In genomic region chr10:103396789-103397087, GRCh38 we compare ENCODE assay signal across 8 cellular contexts. TPM values are rescaled to one million over a fixed set of nuclear protein-coding genes. Genes with fewer than 3 reads are reported as not detected.
DNase-seq lines count a peak whose midpoint lies in the region; ATAC-seq and TF ChIP-seq lines count a peak whose summit lies in the region.

No MANE protein-coding gene starts in this region.

- DNase-seq in BJ (ENCODE audit: low read depth) (no peak), coronary artery (ENCODE audit: low spot score) (no peak), natural killer cell (no peak), NCI-H510A (lab: John Stamatoyannopoulos, UW) (no peak), G401 (ENCODE audit: low spot score) (no peak), HEK293T (ENCODE audit: extremely low spot score) (no peak)

- POLR2A ChIA-PET in BJ (lab: Charles Lee), result no interaction called here
- POLR2A ChIA-PET in HEK293T (lab: Yijun Ruan, JAX), result interaction anchor here (0.6 to 1.7 kb wide), 6 partner anchors 9 to 46 kb away, joined by 3 to 6 read pairs (median 4); partner anchors contain the start of genes PCGF6 and TAF5

- H3K9me3 Mint-ChIP-seq in IgD-negative memory B cell, result no peaks in the 10 kb centered on the region
- no peaks in the 10 kb centered on the region for H3K9me3 Mint-ChIP-seq in natural killer cell

- TF ChIP-seq CTCF in BJ (IDR thresholded peaks at IDR 0.05; ENCODE audit: insufficient read depth, low read depth, low read length) (no peak), coronary artery (IDR thresholded peaks at IDR 0.05) (no peak), natural killer cell (IDR thresholded peaks at IDR 0.05) (no peak)

- no peaks in the 10 kb centered on the region for H3K27me3 ChIP-seq in BJ (ENCODE audit: control insufficient read depth, insufficient read depth, low read length)

- H3K27me3 Mint-ChIP-seq in IgD-negative memory B cell, result no peaks in the 10 kb centered on the region
- H3K27me3 Mint-ChIP-seq in natural killer cell (ENCODE audit: low read depth in 2 of 2), result no peaks in the 10 kb centered on the region

- peaks cover 5% of the 10 kb centered on the region for H3K36me3 ChIP-seq in BJ (ENCODE audit: control insufficient read depth, insufficient read depth, low read length)

- peak overlapping the region in 1 of 2 donors; percentile 82 for H3K27ac ChIP-seq in coronary artery

- H3K27ac Mint-ChIP-seq in IgD-negative memory B cell (peak overlapping the region; percentile 59 to 97 (median 97)), natural killer cell (peak overlapping the region; percentile 96 to 98)

- H3K4me1 Mint-ChIP-seq in IgD-negative memory B cell (peaks cover 35 to 39% (median 38%) of the 10 kb centered on the region in 3 donors), natural killer cell (peaks cover 43 to 45% of the 10 kb centered on the region in 2 donors)

- in situ Hi-C loops in G401 (cut with HindIII; ENCODE audit: low sequenced_read_pairs), result no loop called here

- CTCF ChIA-PET in BJ (lab: Yijun Ruan, JAX), result interaction anchor here (1.2 to 2.1 kb wide), 3 partner anchors 20 to 89 kb away, joined by 3 to 8 read pairs (median 4); no protein-coding TSS in a partner anchor
- CTCF ChIA-PET in HEK293T (lab: Yijun Ruan, JAX), result no interaction called here

- H3K4me3 Mint-ChIP-seq in IgD-negative memory B cell, result peak overlapping the region; percentile 96 to 99 (median 97)
- peak overlapping the region; percentile 99 for H3K4me3 Mint-ChIP-seq in natural killer cell

- peaks cover 4% of the 10 kb centered on the region for H3K36me3 Mint-ChIP-seq in IgD-negative memory B cell
- no peaks in the 10 kb centered on the region for H3K36me3 Mint-ChIP-seq in natural killer cell

- H3K4me3 ChIP-seq in BJ (ENCODE audit: low read depth, low read length), result peak overlapping the region; percentile 92
- H3K4me3 ChIP-seq in coronary artery, result peak overlapping the region; percentile 82

- no peak for ATAC-seq in natural killer cell
- no peak for ATAC-seq in activated CD4-positive, CD25-positive, alpha-beta regulatory T cell treated with anti-CD3 and anti-CD28 coated beads, Interleukin-2, amount 50 U/mL, for 24 hours

- intact Hi-C loops in natural killer cell (cut with micrococcal nuclease), result loop anchor here (1.0 kb wide), 1 partner anchor 29 kb away; the partner anchor contains the start of gene TAF5

TF ChIP-seq in HEK293T, 16 proteins besides CTCF, POLR2A, EP300 and RAD21:
- TF ChIP-seq BHLHE40 (IDR thresholded peaks at IDR 0.05; ENCODE audit: borderline replicate concordance) (no peak), SP1 (IDR thresholded peaks at IDR 0.05) (no peak), ARNT (IDR thresholded peaks at IDR 0.05) (no peak), NFRKB (IDR thresholded peaks at IDR 0.05) (no peak), FOXM1 (IDR thresholded peaks at IDR 0.05; ENCODE audit: borderline replicate concordance) (no peak), FOXA1 (IDR thresholded peaks at IDR 0.05) (no peak), TARDBP (IDR thresholded peaks at IDR 0.05) (no peak), CTBP1 (IDR thresholded peaks at IDR 0.05; ENCODE audit: borderline replicate concordance) (no peak), ZNF384 (IDR thresholded peaks at IDR 0.05) (no peak), LEF1 (IDR thresholded peaks at IDR 0.05; ENCODE audit: borderline replicate concordance) (no peak), HDGF (IDR thresholded peaks at IDR 0.05; ENCODE audit: borderline replicate concordance) (no peak), L3MBTL2 (conservative IDR thresholded peaks at IDR 0.05) (no peak), PKNOX1 (IDR thresholded peaks at IDR 0.05) (no peak), ELF4 (IDR thresholded peaks at IDR 0.05) (no peak), SUZ12 (IDR thresholded peaks at IDR 0.05) (no peak), FOXK2 (IDR thresholded peaks at IDR 0.05) (no peak)

RNA-seq across cellular contexts. Expression of gene PDCD11, which starts 0.3 kb away (rescaled TPM):
- polyA plus RNA-seq in BJ (2011; rRNA removed) (15.1 and 17.0 TPM in 2 replicates), IgD-negative memory B cell (13.5 TPM)
- polyA minus RNA-seq in BJ (2011; rRNA and poly(A)+ RNA removed), result 33.3 and 35.3 TPM in 2 replicates
- 10 to 100 TPM; 25.5 to 30.9 (median 29.5) TPM for total RNA-seq in natural killer cell
- total RNA-seq in G401 (2014; rRNA removed; shearing (Covaris generic)), result 42.4 and 60.6 TPM in 2 replicates

RNA-seq across cellular contexts. Expression of gene ATP5MK, which starts 0.5 kb away (rescaled TPM):
- polyA plus RNA-seq in BJ (2011; rRNA removed) (170 and 324 TPM in 2 replicates), IgD-negative memory B cell (353 TPM)
- polyA minus RNA-seq in BJ (2011; rRNA and poly(A)+ RNA removed), result 14.5 and 22.7 TPM in 2 replicates
- total RNA-seq in natural killer cell, result 100 to 1,000 TPM; 121 to 157 (median 154) TPM
- 274 and 320 TPM in 2 replicates for total RNA-seq in G401 (2014; rRNA removed; shearing (Covaris generic))

RNA-seq across cellular contexts. Expression of gene TAF5, which starts 29.0 kb away (rescaled TPM):
- 1.5 and 2.5 TPM in 2 replicates for polyA plus RNA-seq in BJ (2011; rRNA removed)
- 1.3 TPM in 2 replicates for polyA minus RNA-seq in BJ (2011; rRNA and poly(A)+ RNA removed)
- 2.3 TPM for polyA plus RNA-seq in IgD-negative memory B cell
- total RNA-seq in natural killer cell, result 1 to 10 TPM; 3.6 to 8.8 (median 6.3) TPM
- total RNA-seq in G401 (2014; rRNA removed; shearing (Covaris generic)), result 10.2 and 11.9 TPM in 2 replicates

RNA-seq across cellular contexts. Expression of gene PCGF6, which starts 45.8 kb away (rescaled TPM):
- polyA plus RNA-seq in BJ (2011; rRNA removed) (3.5 and 7.1 TPM in 2 replicates), IgD-negative memory B cell (9.1 TPM)
- polyA minus RNA-seq in BJ (2011; rRNA and poly(A)+ RNA removed), result 1.8 and 2.3 TPM in 2 replicates
- total RNA-seq in natural killer cell, result 1 to 10 TPM; 5.1 to 8.1 (median 7.1) TPM
- total RNA-seq in G401 (2014; rRNA removed; shearing (Covaris generic)), result 22.6 and 37.2 TPM in 2 replicates

RNA-seq across cellular contexts. Expression of gene CALHM2, which starts 55.4 kb away (rescaled TPM):
- polyA plus RNA-seq in BJ (2011; rRNA removed) (46.0 and 80.1 TPM in 2 replicates), IgD-negative memory B cell (35.0 TPM)
- polyA minus RNA-seq in BJ (2011; rRNA and poly(A)+ RNA removed), result 44.7 and 50.9 TPM in 2 replicates
- total RNA-seq in natural killer cell, result 10 to 100 TPM; 26.6 to 55.2 (median 37.2) TPM
- total RNA-seq in G401 (2014; rRNA removed; shearing (Covaris generic)), result 0.68 and 2.0 TPM in 2 replicates
